In the genomic region with DNA sequence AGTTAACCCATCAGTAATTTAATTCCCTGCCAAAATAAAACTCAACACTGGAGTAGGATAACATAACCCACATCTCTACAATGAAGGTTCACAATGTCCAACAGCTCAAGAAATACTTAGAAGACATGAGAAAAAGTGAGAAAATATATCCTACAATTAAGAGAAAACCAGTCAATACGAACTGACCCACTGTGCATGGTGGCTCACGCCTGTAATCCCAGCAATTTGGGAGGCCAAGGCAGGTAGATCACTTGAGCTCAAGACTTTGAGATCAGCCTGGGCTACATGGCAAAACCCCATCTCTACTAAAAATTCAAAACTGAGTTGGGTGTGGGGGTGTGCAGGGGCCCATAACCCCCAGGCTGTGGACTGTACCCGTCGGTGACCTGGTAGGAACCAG, we compare ENCODE assay signal across 5 cellular contexts. TPM values are rescaled to one million over a fixed set of nuclear protein-coding genes. Genes with fewer than 3 reads are reported as not detected.
"Had no signal": no experiment of that assay in that cellular context is flagged by ENCODE, and none has a peak within 500 bp of the region (broad histone marks: within the 10 kb centered on the region; RNA-seq: fewer than 3 reads in every experiment).

No MANE protein-coding gene starts in this region.

RNA-seq across cellular contexts. Expression of gene GOLGA6B, which starts 30.6 kb away (rescaled TPM):
- total RNA-seq: GM23248, GM23338, H1, H4, HFFc6 had no signal
